11 cellular contexts compared by ENCODE assay signal in genomic region chr9:37574241-37574721, GRCh38. TPM values are rescaled to one million over a fixed set of nuclear protein-coding genes. Genes with fewer than 3 reads are reported as not detected.
DNase-seq lines count a peak whose midpoint lies in the region; ATAC-seq and TF ChIP-seq lines count a peak whose summit lies in the region.
"Had no signal": no experiment of that assay in that cellular context is flagged by ENCODE, and none has a peak within 500 bp of the region (broad histone marks: within the 10 kb centered on the region; RNA-seq: fewer than 3 reads in every experiment).

No MANE protein-coding gene starts in this region.

- H3K27ac ChIP-seq in vagina = peak overlapping the region; percentile 90
- H3K27ac ChIP-seq: lower lobe of right lung had no signal

- H3K4me3 ChIP-seq in astrocyte of the cerebellum (ENCODE audit: low read depth, low read length) = peak overlapping the region; percentile 8
- no peak overlapping the region for H3K4me3 ChIP-seq in vagina
- H3K4me3 ChIP-seq: lower lobe of right lung had no signal

- no peaks in the 10 kb centered on the region for H3K9me3 Mint-ChIP-seq in activated T-cell treated with anti-CD3 and anti-CD28 coated beads, Interleukin-2, amount 50 U/mL, for 4 hours

- DNase-seq in activated T-cell treated with anti-CD3 and anti-CD28 coated beads, Interleukin-2, amount 50 U/mL, for 4 hours = no peak
- DNase-seq in activated T-cell treated with anti-CD3 and anti-CD28 coated beads, Interleukin-2, amount 50 U/mL, for 1 hour = no peak
- DNase-seq in astrocyte of the cerebellum (ENCODE audit: low read depth) = no peak
- peak; percentile 79 for DNase-seq in left kidney (ENCODE audit: low read depth, low spot score)
- DNase-seq in vagina (ENCODE audit: extremely low spot score in 2 of 2) = no peak
- no peak for DNase-seq in LoVo (ENCODE audit: low spot score)
- DNase-seq: cortex of kidney, KBM-7, lower lobe of right lung had no signal

- no peaks in the 10 kb centered on the region for H3K27me3 Mint-ChIP-seq in activated T-cell treated with anti-CD3 and anti-CD28 coated beads, Interleukin-2, amount 50 U/mL, for 4 hours (ENCODE audit: low read depth)

- intact Hi-C loops in vagina (cut with DNase I) = no loop called here

- peaks cover 27% of the 10 kb centered on the region for H3K4me1 ChIP-seq in vagina

- no peaks in the 10 kb centered on the region for H3K9me3 ChIP-seq in vagina
- H3K9me3 ChIP-seq: lower lobe of right lung had no signal

- H3K27me3 ChIP-seq in vagina = no peaks in the 10 kb centered on the region

- ATAC-seq in activated T-cell treated with anti-CD3 and anti-CD28 coated beads, Interleukin-2, amount 50 U/mL, for 4 hours = no peak
- no peak for ATAC-seq in GM18858 (IDR thresholded peaks at IDR 0.05; ENCODE audit: unreplicated experiment)
- no peak for ATAC-seq in HG03442 (IDR thresholded peaks at IDR 0.05; ENCODE audit: unreplicated experiment)
- ATAC-seq: lower lobe of right lung had no signal

- H3K4me3 Mint-ChIP-seq in activated T-cell treated with anti-CD3 and anti-CD28 coated beads, Interleukin-2, amount 50 U/mL, for 4 hours = peak overlapping the region; percentile 19

- H3K36me3 ChIP-seq in vagina = no peaks in the 10 kb centered on the region
- H3K36me3 ChIP-seq: lower lobe of right lung had no signal

- peaks cover 23% of the 10 kb centered on the region for H3K4me1 Mint-ChIP-seq in activated T-cell treated with anti-CD3 and anti-CD28 coated beads, Interleukin-2, amount 50 U/mL, for 4 hours (ENCODE audit: low read depth)

- TF ChIP-seq CTCF in astrocyte of the cerebellum (IDR thresholded peaks at IDR 0.05; ENCODE audit: low read depth, low read length, missing control alignments) = no peak
- no peak for TF ChIP-seq CTCF in vagina (IDR thresholded peaks at IDR 0.05)

- in situ Hi-C loops in astrocyte of the cerebellum (cut with HindIII; ENCODE audit: low sequenced_read_pairs) = no loop called here

- TF ChIP-seq POLR2A in vagina (IDR thresholded peaks at IDR 0.05) = no peak

- peaks cover 4% of the 10 kb centered on the region for H3K36me3 Mint-ChIP-seq in activated T-cell treated with anti-CD3 and anti-CD28 coated beads, Interleukin-2, amount 50 U/mL, for 4 hours (ENCODE audit: insufficient read depth)

RNA-seq across cellular contexts. Expression of gene FBXO10, which starts 1.9 kb away (rescaled TPM):
- total RNA-seq in activated T-cell treated with anti-CD3 and anti-CD28 coated beads, Interleukin-2, amount 50 U/mL, for 4 hours = 1 to 10 TPM; 1.7 to 2.7 (median 2.5) TPM
- 14.0 TPM for total RNA-seq in vagina

RNA-seq across cellular contexts. Expression of gene TOMM5, which starts 18.1 kb away (rescaled TPM):
- total RNA-seq in activated T-cell treated with anti-CD3 and anti-CD28 coated beads, Interleukin-2, amount 50 U/mL, for 4 hours = 100 to 1,000 TPM; 212 to 235 (median 212) TPM
- total RNA-seq in vagina = 70.7 TPM
